In genomic region chr2:9753665-9754531, GRCh38 we compare ENCODE assay signal across 8 cellular contexts.
A peak's percentile ranks its signal among the peaks of the same experiment; 100 is the strongest.
DNase-seq lines count a peak whose midpoint lies in the region; ATAC-seq and TF ChIP-seq lines count a peak whose summit lies in the region.

No MANE protein-coding gene starts in this region.

- DNase-seq in stimulated activated naive CD4-positive, alpha-beta T cell treated with Interleukin-2 at 50 U/mL for 16 hours (lab: John Stamatoyannopoulos, UW) = peak; percentile 76
- no peak for DNase-seq in stimulated activated naive CD4-positive, alpha-beta T cell (lab: John Stamatoyannopoulos, UW)
- peak; percentile 26 for DNase-seq in activated T-helper 1 cell treated with anti-CD3 and anti-CD28 coated beads, Interleukin-12 subunit alpha, Interleukin-12 subunit beta, Interleukin-2, Interleukin-4 antibody, amounts not matched to agents 30 ng/mL and 10 ng/mL and 1 ng/mL, durations not matched to agents 14 hours and 24 hours and 36 hours (ENCODE audit: low spot score)
- DNase-seq in mucosa of descending colon (peak; percentile 64 to 72 (median 71)), left lobe of liver (ENCODE audit: low spot score) (no peak), GM03348 (ENCODE audit: low spot score) (no peak), dorsolateral prefrontal cortex (no peak), COR-L47 (lab: John Stamatoyannopoulos, UW) (no peak)

- H3K36me3 Mint-ChIP-seq in activated T-helper 1 cell treated with anti-CD3 and anti-CD28 coated beads, Interleukin-12 subunit alpha, Interleukin-12 subunit beta, Interleukin-2, Interleukin-4 antibody, amounts not matched to agents 30 ng/mL and 10 ng/mL and 1 ng/mL, durations not matched to agents 14 hours and 24 hours and 36 hours (ENCODE audit: low read depth) = no peaks in the 10 kb centered on the region

- no peak overlapping the region for H3K27ac ChIP-seq in dorsolateral prefrontal cortex

- intact Hi-C loops in activated T-helper 1 cell treated with anti-CD3 and anti-CD28 coated beads, Interleukin-12 subunit alpha, Interleukin-12 subunit beta, Interleukin-2, Interleukin-4 antibody, amounts not matched to agents 30 ng/mL and 10 ng/mL and 1 ng/mL, durations not matched to agents 14 hours and 24 hours and 36 hours (cut with micrococcal nuclease) = loop anchor here (1.0 to 2.0 kb wide), 8 partner anchors 9 to 331 kb away; partner anchors contain the start of genes CPSF3 and ITGB1BP1
- intact Hi-C loops in mucosa of descending colon (cut with DNase I, micrococcal nuclease) (no loop called here), dorsolateral prefrontal cortex (cut with DNase I) (no loop called here)

- H3K4me3 ChIP-seq in mucosa of descending colon = no peak overlapping the region
- peak overlapping the region in 3 of 59 donors; percentile 17 to 21 (median 18) for H3K4me3 ChIP-seq in dorsolateral prefrontal cortex

- no peaks in the 10 kb centered on the region for H3K36me3 ChIP-seq in mucosa of descending colon (ENCODE audit: low read depth)

- H3K27me3 Mint-ChIP-seq in activated T-helper 1 cell treated with anti-CD3 and anti-CD28 coated beads, Interleukin-12 subunit alpha, Interleukin-12 subunit beta, Interleukin-2, Interleukin-4 antibody, amounts not matched to agents 30 ng/mL and 10 ng/mL and 1 ng/mL, durations not matched to agents 14 hours and 24 hours and 36 hours (ENCODE audit: insufficient read depth) = peaks cover 39% of the 10 kb centered on the region

- peak; percentile 79 for ATAC-seq in mucosa of descending colon
- ATAC-seq in left lobe of liver = no peak

- TF ChIP-seq CTCF in mucosa of descending colon (IDR thresholded peaks at IDR 0.05) = no peak
- no peak for TF ChIP-seq CTCF in dorsolateral prefrontal cortex (IDR thresholded peaks at IDR 0.05 in 54 of 56, conservative IDR thresholded peaks at IDR 0.05 in 2 of 56; ENCODE audit: low read depth in 1 of 56, partially characterized antibody in 56 of 56)

- H3K4me1 ChIP-seq in mucosa of descending colon (ENCODE audit: low read depth) = peaks cover 18% of the 10 kb centered on the region

- H3K4me3 Mint-ChIP-seq in activated T-helper 1 cell treated with anti-CD3 and anti-CD28 coated beads, Interleukin-12 subunit alpha, Interleukin-12 subunit beta, Interleukin-2, Interleukin-4 antibody, amounts not matched to agents 30 ng/mL and 10 ng/mL and 1 ng/mL, durations not matched to agents 14 hours and 24 hours and 36 hours = peak overlapping the region; percentile 27

- H3K27me3 ChIP-seq in dorsolateral prefrontal cortex = peaks cover 0 to 3% (median 0%) of the 10 kb centered on the region in 45 donors

- H3K27ac Mint-ChIP-seq in activated T-helper 1 cell treated with anti-CD3 and anti-CD28 coated beads, Interleukin-12 subunit alpha, Interleukin-12 subunit beta, Interleukin-2, Interleukin-4 antibody, amounts not matched to agents 30 ng/mL and 10 ng/mL and 1 ng/mL, durations not matched to agents 14 hours and 24 hours and 36 hours = peak overlapping the region; percentile 96

- peaks cover 66% of the 10 kb centered on the region for H3K4me1 Mint-ChIP-seq in activated T-helper 1 cell treated with anti-CD3 and anti-CD28 coated beads, Interleukin-12 subunit alpha, Interleukin-12 subunit beta, Interleukin-2, Interleukin-4 antibody, amounts not matched to agents 30 ng/mL and 10 ng/mL and 1 ng/mL, durations not matched to agents 14 hours and 24 hours and 36 hours (ENCODE audit: low read depth)

- H3K9me3 ChIP-seq in mucosa of descending colon = no peaks in the 10 kb centered on the region

- H3K9me3 Mint-ChIP-seq in activated T-helper 1 cell treated with anti-CD3 and anti-CD28 coated beads, Interleukin-12 subunit alpha, Interleukin-12 subunit beta, Interleukin-2, Interleukin-4 antibody, amounts not matched to agents 30 ng/mL and 10 ng/mL and 1 ng/mL, durations not matched to agents 14 hours and 24 hours and 36 hours = no peaks in the 10 kb centered on the region

Comparison
In these comparisons a context has a peak if more than half of its experiments do, and no peak if none do; other contexts are left out.
1. DNase-seq: peak in stimulated activated naive CD4-positive, alpha-beta T cell treated with Interleukin-2 at 50 U/mL for 16 hours (single experiment), activated T-helper 1 cell treated with anti-CD3 and anti-CD28 coated beads, Interleukin-12 subunit alpha, Interleukin-12 subunit beta, Interleukin-2, Interleukin-4 antibody, amounts not matched to agents 30 ng/mL and 10 ng/mL and 1 ng/mL, durations not matched to agents 14 hours and 24 hours and 36 hours (single experiment) and mucosa of descending colon (3 of 3); none in stimulated activated naive CD4-positive, alpha-beta T cell (0 of 6), left lobe of liver (single experiment), GM03348 (single experiment), dorsolateral prefrontal cortex (0 of 10) and COR-L47 (single experiment).